8 cellular contexts compared by ENCODE assay signal in the genomic region with DNA sequence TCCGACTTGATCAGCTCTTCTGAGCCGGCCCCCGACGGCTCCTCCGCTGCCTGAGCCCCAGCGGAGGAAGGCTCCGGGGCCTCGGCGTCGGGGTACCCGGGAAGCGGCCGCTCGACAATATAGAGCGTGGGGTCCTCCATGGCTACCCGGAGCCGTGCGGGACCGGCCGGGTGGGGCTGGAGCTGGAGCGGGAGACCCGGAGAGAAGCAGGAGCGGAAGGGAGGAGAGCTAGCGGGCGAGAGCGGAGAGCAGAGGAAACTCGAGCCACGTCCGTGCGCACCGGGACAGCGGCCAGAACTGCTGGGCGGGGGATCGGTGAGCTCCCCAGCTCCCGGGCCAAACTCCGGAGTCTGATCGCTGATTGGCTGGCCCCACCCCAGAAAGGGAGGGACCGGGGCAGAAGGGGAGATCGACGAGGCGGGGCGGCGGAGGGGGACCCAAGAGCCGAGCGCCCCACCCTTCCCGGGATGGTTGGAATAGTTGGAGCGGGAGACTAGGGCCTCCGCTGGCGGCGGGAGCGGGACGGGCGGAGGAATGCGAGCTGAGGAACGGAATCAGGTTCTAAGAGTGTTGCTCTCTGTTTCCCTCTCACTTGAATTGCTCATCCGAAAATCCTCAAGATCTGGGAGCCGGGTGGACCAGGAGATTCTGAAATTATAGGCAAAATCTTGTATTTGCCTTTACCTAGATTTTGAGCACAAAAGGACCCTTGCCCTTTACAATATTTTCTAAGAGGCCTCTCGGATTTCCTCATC. TPM values are rescaled to one million over a fixed set of nuclear protein-coding genes. Genes with fewer than 3 reads are reported as not detected.
A peak's percentile ranks its signal among the peaks of the same experiment; 100 is the strongest.
DNase-seq lines count a peak whose midpoint lies in the region; ATAC-seq and TF ChIP-seq lines count a peak whose summit lies in the region.

TSS of gene CAVIN1 (minus strand) at position 299 of the 755 bp plus-strand sequence. CDS start at position 140, 159 bp downstream.

- CTCF ChIA-PET in activated CD8-positive, alpha-beta memory T cell treated with anti-CD3 and anti-CD28 coated beads, Interleukin-2, amount 10 ng/mL, durations not matched to agents 7 days and 5 days (lab: Charles Lee): interaction anchor here (0.6 to 5.3 kb wide), 18 partner anchors 8 to 277 kb away, joined by 3 to 23 read pairs (median 4); no protein-coding TSS in a partner anchor

- peak within 1 kb of the TSS; percentile 99 for H3K4me3 ChIP-seq in astrocyte of the spinal cord (ENCODE audit: low read depth, low read length)

- DNase-seq in activated CD8-positive, alpha-beta memory T cell treated with anti-CD3 and anti-CD28 coated beads, Interleukin-2, amount 10 ng/mL, durations not matched to agents 7 days and 5 days: no peak
- DNase-seq in activated CD8-positive, alpha-beta memory T cell treated with anti-CD3 and anti-CD28 coated beads, Interleukin-2, amount 50 U/mL, for 4 hours: no peak
- DNase-seq in NCI-H446 treated with DMSO at 0.1 percent for 48 hours (lab: John Stamatoyannopoulos, UW) (peak; percentile 83), astrocyte of the spinal cord (ENCODE audit: low read depth, low spot score) (peak; percentile 99), left cardiac atrium (peak; percentile 99), omental fat pad (ENCODE audit: low spot score) (peak; percentile 93), NCI-H187 (lab: John Stamatoyannopoulos, UW) (no peak)

- intact Hi-C loops in left cardiac atrium (cut with DNase I): loop anchor here (5.0 to 10.0 kb wide), 2 partner anchors 94 to 102 kb away; no protein-coding TSS in a partner anchor

- in situ Hi-C loops in astrocyte of the spinal cord (cut with HindIII; ENCODE audit: low sequenced_read_pairs): no loop called here

- no peaks in the 10 kb centered on the region for H3K9me3 Mint-ChIP-seq in activated CD8-positive, alpha-beta memory T cell treated with anti-CD3 and anti-CD28 coated beads, Interleukin-2, amount 10 ng/mL, durations not matched to agents 7 days and 5 days (ENCODE audit: low read depth)

- TF ChIP-seq CTCF in astrocyte of the spinal cord (IDR thresholded peaks at IDR 0.05; ENCODE audit: low read depth, low read length) (no peak), omental fat pad (IDR thresholded peaks at IDR 0.05) (no peak)

- ATAC-seq in activated CD8-positive, alpha-beta memory T cell treated with anti-CD3 and anti-CD28 coated beads, Interleukin-2, amount 10 ng/mL, durations not matched to agents 7 days and 5 days: peak; percentile 22
- ATAC-seq in left cardiac atrium (peak; percentile 91 to 93), omental fat pad (ENCODE audit: low FRiP score) (peak; percentile 86), HG03378 (IDR thresholded peaks at IDR 0.05; ENCODE audit: unreplicated experiment) (no peak)

- H3K27me3 Mint-ChIP-seq in activated CD8-positive, alpha-beta memory T cell treated with anti-CD3 and anti-CD28 coated beads, Interleukin-2, amount 10 ng/mL, durations not matched to agents 7 days and 5 days: peaks cover 63% of the 10 kb centered on the region

- H3K36me3 Mint-ChIP-seq in activated CD8-positive, alpha-beta memory T cell treated with anti-CD3 and anti-CD28 coated beads, Interleukin-2, amount 10 ng/mL, durations not matched to agents 7 days and 5 days: no peaks in the 10 kb centered on the region

- peaks cover 15% of the 10 kb centered on the region for H3K4me1 Mint-ChIP-seq in activated CD8-positive, alpha-beta memory T cell treated with anti-CD3 and anti-CD28 coated beads, Interleukin-2, amount 10 ng/mL, durations not matched to agents 7 days and 5 days

- peak within 1 kb of the TSS; percentile 79 for H3K4me3 Mint-ChIP-seq in activated CD8-positive, alpha-beta memory T cell treated with anti-CD3 and anti-CD28 coated beads, Interleukin-2, amount 10 ng/mL, durations not matched to agents 7 days and 5 days

- no peak within 1 kb of the TSS for H3K27ac Mint-ChIP-seq in activated CD8-positive, alpha-beta memory T cell treated with anti-CD3 and anti-CD28 coated beads, Interleukin-2, amount 10 ng/mL, durations not matched to agents 7 days and 5 days

RNA-seq across cellular contexts. Expression of gene CAVIN1, which starts in this region (rescaled TPM):
- 1 to 10 TPM in 1 of 2 experiments, under 1 TPM in 1; 0.66 to 1.3 TPM for total RNA-seq in activated CD8-positive, alpha-beta memory T cell treated with anti-CD3 and anti-CD28 coated beads, Interleukin-2, amount 10 ng/mL, durations not matched to agents 7 days and 5 days
- total RNA-seq in left cardiac atrium: 100 to 1,000 TPM; 258 to 297 TPM
- total RNA-seq in omental fat pad: 100 to 1,000 TPM; 479 to 598 (median 526) TPM

Comparison
In these comparisons a context has a peak if more than half of its experiments do, and no peak if none do; other contexts are left out.
1. RNA of gene CAVIN1 (total RNA-seq): 479 to 598 TPM in omental fat pad and 258 to 297 TPM in left cardiac atrium; 0.66 to 1.3 TPM in activated CD8-positive, alpha-beta memory T cell treated with anti-CD3 and anti-CD28 coated beads, Interleukin-2, amount 10 ng/mL, durations not matched to agents 7 days and 5 days; every median in the first group is over 100 times any median in the second.
2. DNase-seq: peak in NCI-H446 treated with DMSO at 0.1 percent for 48 hours (single experiment), astrocyte of the spinal cord (single experiment), left cardiac atrium (single experiment) and omental fat pad (single experiment); none in activated CD8-positive, alpha-beta memory T cell treated with anti-CD3 and anti-CD28 coated beads, Interleukin-2, amount 10 ng/mL, durations not matched to agents 7 days and 5 days (single experiment), activated CD8-positive, alpha-beta memory T cell treated with anti-CD3 and anti-CD28 coated beads, Interleukin-2, amount 50 U/mL, for 4 hours (single experiment) and NCI-H187 (0 of 2).